Comparison of ENCODE assay signal across 23 cellular contexts in the genomic region with DNA sequence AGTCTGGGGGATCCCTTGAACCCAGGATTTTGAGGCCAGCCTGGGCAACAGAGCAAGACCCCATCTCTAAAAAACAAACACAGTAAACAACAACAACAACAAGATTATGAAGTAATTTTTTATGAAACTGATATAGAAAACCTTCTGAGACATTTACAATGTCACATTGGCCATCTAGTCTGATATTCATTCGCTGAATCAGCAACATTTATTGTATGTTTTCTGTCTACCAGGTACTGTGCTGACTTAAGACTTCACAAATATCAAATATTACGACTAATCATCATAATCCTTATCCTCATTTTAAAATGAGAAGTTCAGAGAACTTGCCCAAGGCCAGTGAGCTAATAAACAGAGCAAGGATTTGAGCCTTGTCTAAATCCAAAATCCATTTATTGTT.
A peak's percentile ranks its signal among the peaks of the same experiment; 100 is the strongest.
DNase-seq lines count a peak whose midpoint lies in the region; ATAC-seq, FAIRE-seq and TF ChIP-seq lines count a peak whose summit lies in the region.
"Had no signal": no experiment of that assay in that cellular context is flagged by ENCODE, and none has a peak within 500 bp of the region (broad histone marks: within the 10 kb centered on the region; RNA-seq: fewer than 3 reads in every experiment).

No MANE protein-coding gene starts in this region.

- no peak for ATAC-seq in CD4-positive, CD25-positive, alpha-beta regulatory T cell (ENCODE audit: low read depth in 2 of 2)
- no peak for ATAC-seq in HG02798 (IDR thresholded peaks at IDR 0.05; ENCODE audit: poor library complexity, unreplicated experiment)
- ATAC-seq: GM23338, PC-3 had no signal

- FAIRE-seq in GM12892 (lab: Jason Lieb, UNC): peak; percentile 38

- H3K4me3 Mint-ChIP-seq in activated naive CD4-positive, alpha-beta T cell treated with anti-CD3 and anti-CD28 coated beads, Interleukin-2, amount 50 U/mL, for 24 hours: no peak overlapping the region
- no peak overlapping the region for H3K4me3 Mint-ChIP-seq in CD4-positive, CD25-positive, alpha-beta regulatory T cell
- no peak overlapping the region for H3K4me3 Mint-ChIP-seq in immature natural killer cell
- H3K4me3 Mint-ChIP-seq: GM23338, H9 had no signal

- peaks cover 29% of the 10 kb centered on the region for H3K36me3 ChIP-seq in CD4-positive, CD25-positive, alpha-beta regulatory T cell (ENCODE audit: control insufficient read depth, insufficient read depth, low read length)
- H3K36me3 ChIP-seq: SJSA1 had no signal

- H3K36me3 Mint-ChIP-seq in activated naive CD4-positive, alpha-beta T cell treated with anti-CD3 and anti-CD28 coated beads, Interleukin-2, amount 50 U/mL, for 24 hours: peaks cover 17% of the 10 kb centered on the region
- H3K36me3 Mint-ChIP-seq in CD4-positive, CD25-positive, alpha-beta regulatory T cell: peaks cover 38% of the 10 kb centered on the region
- peaks cover under 1 to 35% (median 29%) of the 10 kb centered on the region in 3 donors for H3K36me3 Mint-ChIP-seq in immature natural killer cell

- no peak for TF ChIP-seq POLR2A in GM12892 (IDR thresholded peaks at IDR 0.05; ENCODE audit: low read depth, low read length)

- H3K4me3 ChIP-seq in CD4-positive, CD25-positive, alpha-beta regulatory T cell (ENCODE audit: low read depth, low read length): no peak overlapping the region
- H3K4me3 ChIP-seq: BLaER1, GM23338, SJSA1 had no signal

- no peaks in the 10 kb centered on the region for H3K9me3 Mint-ChIP-seq in activated naive CD4-positive, alpha-beta T cell treated with anti-CD3 and anti-CD28 coated beads, Interleukin-2, amount 50 U/mL, for 24 hours
- H3K9me3 Mint-ChIP-seq in CD4-positive, CD25-positive, alpha-beta regulatory T cell: no peaks in the 10 kb centered on the region
- no peaks in the 10 kb centered on the region for H3K9me3 Mint-ChIP-seq in immature natural killer cell
- H3K9me3 Mint-ChIP-seq: GM23338, H9 had no signal

- no peak for DNase-seq in activated naive CD4-positive, alpha-beta T cell treated with anti-CD3 and anti-CD28 coated beads, Interleukin-2, amount 50 U/mL, for 16 hours
- no peak for DNase-seq in CD4-positive, CD25-positive, alpha-beta regulatory T cell
- DNase-seq in GM12892 (ENCODE audit: insufficient read length) (no peak), immature natural killer cell (no peak), mesenteric fat pad (ENCODE audit: low spot score) (no peak), dedifferentiated amniotic fluid mesenchymal stem cell (ENCODE audit: extremely low spot score) (no peak)
- DNase-seq: Calu3; DMS79 treated with DMSO at 0.1 percent for 48 hours; H9; MM.1S; NCI-H2029; NCI-H446; NCI-H524 treated with DMSO at 0.1 percent for 48 hours; NCI-H774; NK-92 treated with Interleukin-12 subunit alpha and Interleukin-12 subunit beta, amount 100 ng/mL, for 24 hours; PC-3; Right ventricle myocardium superior had no signal

- no peaks in the 10 kb centered on the region for H3K4me1 ChIP-seq in CD4-positive, CD25-positive, alpha-beta regulatory T cell (ENCODE audit: control insufficient read depth, insufficient read depth, low read length, poor library complexity, severe bottlenecking)
- H3K4me1 ChIP-seq: BLaER1, SJSA1 had no signal

- no peaks in the 10 kb centered on the region for H3K9me3 ChIP-seq in CD4-positive, CD25-positive, alpha-beta regulatory T cell (ENCODE audit: control insufficient read depth in 2 of 2, low read length in 2 of 2)
- H3K9me3 ChIP-seq: BLaER1, SJSA1 had no signal

- H3K27ac Mint-ChIP-seq in activated naive CD4-positive, alpha-beta T cell treated with anti-CD3 and anti-CD28 coated beads, Interleukin-2, amount 50 U/mL, for 24 hours: peak overlapping the region; percentile 46
- H3K27ac Mint-ChIP-seq in CD4-positive, CD25-positive, alpha-beta regulatory T cell: peak overlapping the region in 2 of 3 donors; percentile 25 to 60
- peak overlapping the region; percentile 20 to 83 (median 60) for H3K27ac Mint-ChIP-seq in immature natural killer cell
- H3K27ac Mint-ChIP-seq: GM23338 had no signal

- no peaks in the 10 kb centered on the region for H3K27me3 Mint-ChIP-seq in activated naive CD4-positive, alpha-beta T cell treated with anti-CD3 and anti-CD28 coated beads, Interleukin-2, amount 50 U/mL, for 24 hours
- H3K27me3 Mint-ChIP-seq in CD4-positive, CD25-positive, alpha-beta regulatory T cell: no peaks in the 10 kb centered on the region
- H3K27me3 Mint-ChIP-seq in immature natural killer cell (ENCODE audit: low read depth in 3 of 3): no peaks in the 10 kb centered on the region

- H3K4me1 Mint-ChIP-seq in activated naive CD4-positive, alpha-beta T cell treated with anti-CD3 and anti-CD28 coated beads, Interleukin-2, amount 50 U/mL, for 24 hours: peaks cover 65% of the 10 kb centered on the region
- H3K4me1 Mint-ChIP-seq in CD4-positive, CD25-positive, alpha-beta regulatory T cell: peaks cover 0 to 23% (median 12%) of the 10 kb centered on the region in 4 donors
- peaks cover 12 to 31% of the 10 kb centered on the region in 2 donors for H3K4me1 Mint-ChIP-seq in immature natural killer cell

- no peak overlapping the region for H3K27ac ChIP-seq in CD4-positive, CD25-positive, alpha-beta regulatory T cell (ENCODE audit: insufficient read depth, low read length, poor library complexity, severe bottlenecking)
- H3K27ac ChIP-seq: BLaER1, KMS-11, SJSA1 had no signal

- H3K27me3 ChIP-seq in CD4-positive, CD25-positive, alpha-beta regulatory T cell (ENCODE audit: control insufficient read depth, insufficient read depth, low read length): no peaks in the 10 kb centered on the region
- H3K27me3 ChIP-seq: BLaER1, SJSA1 had no signal
